8 cellular contexts compared by ENCODE assay signal in genomic region chr20:38962898-38963484, GRCh38. TPM values are rescaled to one million over a fixed set of nuclear protein-coding genes. Genes with fewer than 3 reads are reported as not detected.
A peak's percentile ranks its signal among the peaks of the same experiment; 100 is the strongest.
DNase-seq lines count a peak whose midpoint lies in the region; ATAC-seq, FAIRE-seq and TF ChIP-seq lines count a peak whose summit lies in the region.

No MANE protein-coding gene starts in this region.

- H3K27me3 ChIP-seq in GM23338 (ENCODE audit: insufficient read depth) (no peaks in the 10 kb centered on the region), endothelial cell of umbilical vein (ENCODE audit: control insufficient read depth in 2 of 2, insufficient read depth in 2 of 2, low read length in 2 of 2) (no peaks in the 10 kb centered on the region), prostate gland (replicated peaks; ENCODE audit: insufficient read depth) (no peaks in the 10 kb centered on the region)

- FAIRE-seq in endothelial cell of umbilical vein (lab: Jason Lieb, UNC): no peak

- TF ChIP-seq CTCF in GM23338 (conservative IDR thresholded peaks at IDR 0.05; ENCODE audit: low read depth in 2 of 2) (no peak), endothelial cell of umbilical vein (IDR thresholded peaks at IDR 0.05; ENCODE audit: extremely low read depth in 1 of 2, insufficient read depth in 1 of 2, low read depth in 1 of 2, low read length in 2 of 2) (no peak), prostate gland (IDR thresholded peaks at IDR 0.05) (no peak)

- H3K4me3 ChIP-seq in GM23338 (peak overlapping the region; percentile 67), endothelial cell of umbilical vein (replicated peaks in 1 of 3; ENCODE audit: insufficient read depth in 1 of 3, low read depth in 1 of 3, low read length in 3 of 3) (peak overlapping the region; percentile 71 to 95 (median 84)), prostate gland (peak overlapping the region; percentile 66 to 91)

- DNase-seq in GM23338 (ENCODE audit: low spot score): no peak
- DNase-seq in RPMI8226: peak; percentile 23
- DNase-seq in endothelial cell of umbilical vein (ENCODE audit: low read depth, low spot score): no peak
- DNase-seq in prostate gland (ENCODE audit: low spot score): no peak
- DNase-seq in NCI-H446 treated with DMSO at 0.1 percent for 48 hours (lab: John Stamatoyannopoulos, UW): no peak
- no peak for DNase-seq in HK-2 (ENCODE audit: unreplicated experiment)

- no peaks in the 10 kb centered on the region for H3F3A ChIP-seq in GM23338 (replicated peaks; ENCODE audit: low read depth)

- dilution Hi-C loops in endothelial cell of umbilical vein (cut with MboI; ENCODE audit: extremely low pct_ligation_motif_present, low sequenced_read_pairs): no loop called here

- ATAC-seq in GM23338 (no peak), GM18868 (IDR thresholded peaks at IDR 0.05; ENCODE audit: unreplicated experiment) (no peak), GM18520 (IDR thresholded peaks at IDR 0.05; ENCODE audit: unreplicated experiment) (no peak)

- H3K9me3 ChIP-seq in endothelial cell of umbilical vein (replicated peaks; ENCODE audit: control insufficient read depth, insufficient read depth, low read length) (no peaks in the 10 kb centered on the region), prostate gland (no peaks in the 10 kb centered on the region)

- no peaks in the 10 kb centered on the region for H3K9me2 ChIP-seq in GM23338 (ENCODE audit: insufficient read depth)

- peaks cover 14% of the 10 kb centered on the region for H3K4me1 Mint-ChIP-seq in GM23338

- H3K36me3 ChIP-seq in GM23338 (ENCODE audit: insufficient read depth): no peaks in the 10 kb centered on the region
- no peaks in the 10 kb centered on the region for H3K36me3 ChIP-seq in endothelial cell of umbilical vein (ENCODE audit: control insufficient read depth in 2 of 2, extremely low read depth in 1 of 2, insufficient read depth in 2 of 2, low read length in 2 of 2)
- no peaks in the 10 kb centered on the region for H3K36me3 ChIP-seq in prostate gland

- peaks cover 6% of the 10 kb centered on the region for H3K27me3 Mint-ChIP-seq in GM23338 (ENCODE audit: insufficient read depth, low read depth, poor library complexity)

- peak overlapping the region; percentile 83 for H3K9ac ChIP-seq in endothelial cell of umbilical vein (replicated peaks; ENCODE audit: extremely low read depth, insufficient read depth, low read length)

- H3K79me2 ChIP-seq in GM23338 (replicated peaks; ENCODE audit: insufficient read depth): peaks cover 56% of the 10 kb centered on the region
- peaks cover 31% of the 10 kb centered on the region for H3K79me2 ChIP-seq in endothelial cell of umbilical vein (ENCODE audit: control insufficient read depth, insufficient read depth, low read length)

- BruUV-seq in endothelial cell of umbilical vein (replicated peaks; lab: Mats Ljungman, UMichigan): no TSS peak

- H3K27ac ChIP-seq in GM23338 (ENCODE audit: low read depth) (peak overlapping the region; percentile 94; the same call in 1 of the 2 replicates), endothelial cell of umbilical vein (ENCODE audit: insufficient read depth, low read depth, low read length) (peak overlapping the region; percentile 62), prostate gland (peak overlapping the region; percentile 79 to 86)

- H3K4me2 ChIP-seq in GM23338 (peak overlapping the region; percentile 82), endothelial cell of umbilical vein (ENCODE audit: insufficient read depth, low read length) (peak overlapping the region; percentile 88)

- H2AFZ ChIP-seq in GM23338: peak overlapping the region; percentile 44; the same call in 1 of the 2 replicates
- peak overlapping the region; percentile 76 for H2AFZ ChIP-seq in endothelial cell of umbilical vein (ENCODE audit: low read depth, low read length)

- H3K4me1 ChIP-seq in GM23338 (ENCODE audit: insufficient read depth): peaks cover 10% of the 10 kb centered on the region
- H3K4me1 ChIP-seq in endothelial cell of umbilical vein (ENCODE audit: control insufficient read depth, extremely low read depth, insufficient read depth, low read length): peaks cover 19% of the 10 kb centered on the region
- peaks cover 5% of the 10 kb centered on the region for H3K4me1 ChIP-seq in prostate gland (replicated peaks)

- intact Hi-C loops in endothelial cell of umbilical vein (cut with micrococcal nuclease) (loop anchor here (1.0 kb wide), 4 partner anchors 37 to 317 kb away; partner anchors contain the start of genes ACTR5 and FAM83D), prostate gland (cut with DNase I) (loop anchor here (5.0 kb wide), 2 partner anchors 36 to 84 kb away; partner anchors contain the start of gene FAM83D)

- H3K36me3 Mint-ChIP-seq in GM23338 (ENCODE audit: low read depth): peaks cover 4% of the 10 kb centered on the region; the same call in 2 of the 3 replicates

- TF ChIP-seq POLR2A in endothelial cell of umbilical vein (IDR thresholded peaks at IDR 0.05; ENCODE audit: low read depth, low read length): no peak
- TF ChIP-seq POLR2A in prostate gland (IDR thresholded peaks at IDR 0.05): no peak

- H4K20me1 ChIP-seq in GM23338 (replicated peaks; ENCODE audit: insufficient read depth) (peaks cover 3% of the 10 kb centered on the region; the same call in 1 of the 2 replicates), endothelial cell of umbilical vein (replicated peaks; ENCODE audit: control insufficient read depth, extremely low read depth, insufficient read depth, low read length) (no peaks in the 10 kb centered on the region)

- peak overlapping the region; percentile 99 for H3K4me3 Mint-ChIP-seq in GM23338

- CTCF ChIA-PET in endothelial cell of umbilical vein (lab: Charles Lee): interaction anchor here (1.1 to 2.2 kb wide), 12 partner anchors 17 to 237 kb away, joined by 3 to 28 read pairs (median 6); partner anchors contain the start of gene FAM83D

- H3K9me1 ChIP-seq in endothelial cell of umbilical vein (replicated peaks; ENCODE audit: control insufficient read depth, extremely low read depth, insufficient read depth, low read length): no peaks in the 10 kb centered on the region

- POLR2A ChIA-PET in endothelial cell of umbilical vein (lab: Charles Lee): interaction anchor here (0.7 to 1.0 kb wide), 2 partner anchors 10 to 26 kb away, joined by 3 read pairs; no protein-coding TSS in a partner anchor

- peak overlapping the region; percentile 98 for H3K27ac Mint-ChIP-seq in GM23338

- H3K9me3 Mint-ChIP-seq in GM23338: no peaks in the 10 kb centered on the region; the same call in 2 of the 3 replicates

- WGBS in prostate gland: 2% methylated on average over 5 of the region's 5 CpGs

TF ChIP-seq in GM23338, 12 proteins besides CTCF, POLR2A, EP300 and RAD21 (continues in another document):
- no peak for TF ChIP-seq ZNF331 (CRISPR knock-in tag; IDR thresholded peaks at IDR 0.05; ENCODE audit: low read depth)
- TF ChIP-seq POLR2AphosphoS5 (IDR thresholded peaks at IDR 0.05; ENCODE audit: low read depth): no peak

TF ChIP-seq in endothelial cell of umbilical vein, 7 proteins besides CTCF, POLR2A, EP300 and RAD21:
- TF ChIP-seq MAX (IDR thresholded peaks at IDR 0.05; ENCODE audit: insufficient read depth, insufficient read length): no peak
- no peak for TF ChIP-seq POLR2AphosphoS5 (IDR thresholded peaks at IDR 0.05; ENCODE audit: insufficient read depth, low read depth, low read length)
- no peak for TF ChIP-seq EZH2 (IDR thresholded peaks at IDR 0.05; ENCODE audit: borderline replicate concordance, low read depth, low read length, severe bottlenecking)
- no peak for TF ChIP-seq FOS (IDR thresholded peaks at IDR 0.05; ENCODE audit: borderline replicate concordance, insufficient read depth, low read length)

RNA-seq across cellular contexts. Expression of gene DHX35, which starts 0.8 kb away (rescaled TPM):
- 20.1 and 25.9 TPM in 2 replicates for total RNA-seq in GM23338 (2014; rRNA removed; shearing (Covaris generic))
- polyA plus RNA-seq in GM23338 (2016; fragmentation: Nextera tagmentation; extraction: Ambion mirVana) (8.3 TPM in 2 replicates), endothelial cell of umbilical vein (11.2 and 13.0 TPM in 2 replicates)
- total RNA-seq in endothelial cell of umbilical vein (9.8 and 10.0 TPM in 2 replicates), prostate gland (10 to 100 TPM; 12.8 to 15.6 TPM)
- 10.3 and 11.2 TPM in 2 replicates for polyA plus RNA-seq in endothelial cell of umbilical vein (2011; cell fraction: cytosol; rRNA removed)
- polyA plus RNA-seq in endothelial cell of umbilical vein (2011; cell fraction: nucleus; rRNA removed): 43.2 and 43.7 TPM in 2 replicates
- polyA plus RNA-seq in endothelial cell of umbilical vein (2012): 7.8 and 8.3 TPM in 2 replicates
- polyA minus RNA-seq in endothelial cell of umbilical vein: 15.4 and 18.1 TPM in 2 replicates
- polyA minus RNA-seq in endothelial cell of umbilical vein (2011; cell fraction: cytosol; rRNA and poly(A)+ RNA removed): 8.8 TPM
- 14.1 and 23.6 TPM in 2 replicates for polyA minus RNA-seq in endothelial cell of umbilical vein (2011; cell fraction: nucleus; rRNA and poly(A)+ RNA removed)

RNA-seq across cellular contexts. Expression of gene FAM83D, which starts 36.8 kb away (rescaled TPM):
- 81.6 and 91.3 TPM in 2 replicates for total RNA-seq in GM23338 (2014; rRNA removed; shearing (Covaris generic))
- 31.1 and 33.3 TPM in 2 replicates for polyA plus RNA-seq in GM23338 (2016; fragmentation: Nextera tagmentation; extraction: Ambion mirVana)
- 35.5 and 46.0 TPM in 2 replicates for total RNA-seq in endothelial cell of umbilical vein
- 38.2 and 41.0 TPM in 2 replicates for polyA plus RNA-seq in endothelial cell of umbilical vein
- 47.3 and 52.7 TPM in 2 replicates for polyA plus RNA-seq in endothelial cell of umbilical vein (2011; cell fraction: cytosol; rRNA removed)
- polyA plus RNA-seq in endothelial cell of umbilical vein (2011; cell fraction: nucleus; rRNA removed): 39.0 and 45.2 TPM in 2 replicates
- polyA plus RNA-seq in endothelial cell of umbilical vein (2012): 17.4 and 39.7 TPM in 2 replicates
- polyA minus RNA-seq in endothelial cell of umbilical vein: 28.5 and 35.0 TPM in 2 replicates
- polyA minus RNA-seq in endothelial cell of umbilical vein (2011; cell fraction: cytosol; rRNA and poly(A)+ RNA removed): 57.0 TPM
- polyA minus RNA-seq in endothelial cell of umbilical vein (2011; cell fraction: nucleus; rRNA and poly(A)+ RNA removed): 18.4 and 21.3 TPM in 2 replicates
- 10 to 100 TPM; 10.2 to 12.6 TPM for total RNA-seq in prostate gland
